In genomic region chr2:25955036-25955435, GRCh38 we compare ENCODE assay signal across 29 cellular contexts. TPM values are rescaled to one million over a fixed set of nuclear protein-coding genes. Genes with fewer than 3 reads are reported as not detected.
DNase-seq lines count a peak whose midpoint lies in the region; ATAC-seq and TF ChIP-seq lines count a peak whose summit lies in the region.
"Had no signal": no experiment of that assay in that cellular context is flagged by ENCODE, and none has a peak within 500 bp of the region (broad histone marks: within the 10 kb centered on the region; RNA-seq: fewer than 3 reads in every experiment).

No MANE protein-coding gene starts in this region.

- H4K20me1 ChIP-seq in Karpas-422 (ENCODE audit: insufficient read depth, low read depth, low read length): no peaks in the 10 kb centered on the region

- H3K4me3 Mint-ChIP-seq in HFFc6 (no peak overlapping the region), WTC11 (no peak overlapping the region), neural crest cell (no peak overlapping the region)
- H3K4me3 Mint-ChIP-seq: activated naive CD4-positive, alpha-beta T cell treated with anti-CD3 and anti-CD28 coated beads, Interleukin-2, amount 10 ng/mL, durations not matched to agents 7 days and 5 days; activated T-helper 17 cell treated with anti-CD3 and anti-CD28 coated beads, Interleukin-2, amount 50 U/mL, for 72 hours; brain; CD4-positive, alpha-beta T cell; naive thymus-derived CD8-positive, alpha-beta T cell; stimulated activated effector memory CD8-positive, alpha-beta T cell treated with anti-CD3 and anti-CD28 coated beads, Interleukin-12 subunit alpha, Interleukin-12 subunit beta, amount 100 ng/mL, for 72 hours had no signal

- DNase-seq in Caki2 (ENCODE audit: low read depth) (peak; percentile 47), HFFc6 (peak; percentile 26), WTC11 (ENCODE audit: low spot score) (no peak), neural crest cell (ENCODE audit: low read depth, low spot score) (no peak), NCI-H510A treated with DMSO at 0.1 percent for 48 hours (lab: John Stamatoyannopoulos, UW) (no peak), Karpas-422 (no peak), NCI-H526 treated with DMSO at 0.1 percent for 48 hours (lab: John Stamatoyannopoulos, UW) (no peak)
- DNase-seq: activated CD4-positive, alpha-beta T cell treated with anti-CD3 and anti-CD28 coated beads for 4 hours; activated naive CD4-positive, alpha-beta T cell treated with anti-CD3 and anti-CD28 coated beads, Interleukin-2, amount 10 ng/mL, durations not matched to agents 7 days and 5 days; CD4-positive, alpha-beta T cell; DMS 273 treated with DMSO at 0.1 percent for 48 hours; KBM-7; MG63; naive thymus-derived CD8-positive, alpha-beta T cell; NCI-H1930; NCI-H2171 treated with DMSO at 0.1 percent for 48 hours; NCI-H524; NK-92 treated with Interleukin-12 subunit alpha and Interleukin-12 subunit beta, amount 100 ng/mL, for 24 hours; nucleus accumbens; Peyer's patch; T-helper 9 cell; transverse colon had no signal

- no peak overlapping the region for H3K4me3 ChIP-seq in Karpas-422 (ENCODE audit: low read length)
- H3K4me3 ChIP-seq: gastroesophageal sphincter, hepatocyte, MG63, Peyer's patch, transverse colon had no signal

- H3K36me3 ChIP-seq in Karpas-422 (ENCODE audit: insufficient read depth, low read length): no peaks in the 10 kb centered on the region
- H3K36me3 ChIP-seq: MG63, Peyer's patch, transverse colon had no signal

- H3K9me3 ChIP-seq in Karpas-422 (ENCODE audit: low read length): no peaks in the 10 kb centered on the region
- H3K9me3 ChIP-seq: gastroesophageal sphincter, MG63, Peyer's patch, transverse colon had no signal

- H3K4me2 ChIP-seq in Karpas-422 (ENCODE audit: low read depth, low read length, poor library complexity, severe bottlenecking): no peak overlapping the region
- H3K4me2 ChIP-seq: hepatocyte had no signal

- no peaks in the 10 kb centered on the region for H3K36me3 Mint-ChIP-seq in HFFc6 (ENCODE audit: low read depth)
- H3K36me3 Mint-ChIP-seq in WTC11: no peaks in the 10 kb centered on the region
- H3K36me3 Mint-ChIP-seq in neural crest cell (ENCODE audit: low read depth): no peaks in the 10 kb centered on the region
- H3K36me3 Mint-ChIP-seq: activated naive CD4-positive, alpha-beta T cell treated with anti-CD3 and anti-CD28 coated beads, Interleukin-2, amount 10 ng/mL, durations not matched to agents 7 days and 5 days; naive thymus-derived CD8-positive, alpha-beta T cell had no signal

- no peaks in the 10 kb centered on the region for H3K9me2 ChIP-seq in Karpas-422 (replicated peaks; ENCODE audit: insufficient read depth, low read length)

- H3K4me1 Mint-ChIP-seq in HFFc6 (ENCODE audit: low read depth) (peaks cover 12% of the 10 kb centered on the region), WTC11 (peaks cover 12% of the 10 kb centered on the region), neural crest cell (peaks cover 8% of the 10 kb centered on the region)
- H3K4me1 Mint-ChIP-seq: activated naive CD4-positive, alpha-beta T cell treated with anti-CD3 and anti-CD28 coated beads, Interleukin-2, amount 10 ng/mL, durations not matched to agents 7 days and 5 days; activated T-helper 17 cell treated with anti-CD3 and anti-CD28 coated beads, Interleukin-2, amount 50 U/mL, for 72 hours; stimulated activated effector memory CD8-positive, alpha-beta T cell treated with anti-CD3 and anti-CD28 coated beads, Interleukin-12 subunit alpha, Interleukin-12 subunit beta, amount 100 ng/mL, for 72 hours had no signal

- TF ChIP-seq CTCF in HFFc6 (IDR thresholded peaks at IDR 0.05): no peak
- no peak for TF ChIP-seq CTCF in WTC11 (IDR thresholded peaks at IDR 0.05)
- TF ChIP-seq CTCF in neural crest cell (conservative IDR thresholded peaks at IDR 0.05): no peak

- in situ Hi-C loops in Caki2 (cut with HindIII; ENCODE audit: low pct_unique_long_range_greater_than_20kb, low sequenced_read_pairs): no loop called here

- H3K9me3 Mint-ChIP-seq in HFFc6 (no peaks in the 10 kb centered on the region), WTC11 (no peaks in the 10 kb centered on the region), neural crest cell (no peaks in the 10 kb centered on the region)
- H3K9me3 Mint-ChIP-seq: activated naive CD4-positive, alpha-beta T cell treated with anti-CD3 and anti-CD28 coated beads, Interleukin-2, amount 10 ng/mL, durations not matched to agents 7 days and 5 days; activated T-helper 17 cell treated with anti-CD3 and anti-CD28 coated beads, Interleukin-2, amount 50 U/mL, for 72 hours; brain; CD4-positive, alpha-beta T cell; naive thymus-derived CD8-positive, alpha-beta T cell; stimulated activated effector memory CD8-positive, alpha-beta T cell treated with anti-CD3 and anti-CD28 coated beads, Interleukin-12 subunit alpha, Interleukin-12 subunit beta, amount 100 ng/mL, for 72 hours had no signal

- H3K27me3 Mint-ChIP-seq in HFFc6 (ENCODE audit: insufficient read depth): peaks cover 1% of the 10 kb centered on the region; the same call in 1 of the 2 replicates
- no peaks in the 10 kb centered on the region for H3K27me3 Mint-ChIP-seq in WTC11 (ENCODE audit: low read depth)
- H3K27me3 Mint-ChIP-seq in neural crest cell (ENCODE audit: low read depth): no peaks in the 10 kb centered on the region
- H3K27me3 Mint-ChIP-seq: activated T-helper 17 cell treated with anti-CD3 and anti-CD28 coated beads, Interleukin-2, amount 50 U/mL, for 72 hours; brain; CD4-positive, alpha-beta T cell; naive thymus-derived CD8-positive, alpha-beta T cell had no signal

- CTCF ChIA-PET in WTC11 (lab: Charles Lee): interaction anchor here (0.9 to 3.2 kb wide), 4 partner anchors 27 to 133 kb away, joined by 3 to 19 read pairs (median 5); partner anchors contain the start of gene KIF3C

- ATAC-seq in WTC11 (no peak), GM18868 (IDR thresholded peaks at IDR 0.05; ENCODE audit: unreplicated experiment) (no peak)
- ATAC-seq: activated T-helper 17 cell treated with anti-CD3 and anti-CD28 coated beads, Interleukin-2, amount 50 U/mL, for 72 hours; gastroesophageal sphincter; naive thymus-derived CD8-positive, alpha-beta T cell had no signal

- H3K9ac ChIP-seq in Karpas-422 (ENCODE audit: low read length): no peak overlapping the region

- no peaks in the 10 kb centered on the region for H3K27me3 ChIP-seq in Karpas-422 (ENCODE audit: low read length)
- H3K27me3 ChIP-seq: gastroesophageal sphincter, hepatocyte, MG63, Peyer's patch, transverse colon had no signal

- no peak overlapping the region for H2AFZ ChIP-seq in Karpas-422 (ENCODE audit: low read length)
- H2AFZ ChIP-seq: hepatocyte had no signal

- H3K27ac ChIP-seq in Karpas-422 (ENCODE audit: low read length): no peak overlapping the region
- H3K27ac ChIP-seq: gastroesophageal sphincter, hepatocyte, Peyer's patch, transverse colon, VCaP had no signal

- no peaks in the 10 kb centered on the region for H3K4me1 ChIP-seq in Karpas-422 (ENCODE audit: low read length)
- H3K4me1 ChIP-seq: Peyer's patch, transverse colon had no signal

- H3K27ac Mint-ChIP-seq in HFFc6 (no peak overlapping the region), WTC11 (peak overlapping the region; percentile 82; the same call in 1 of the 2 replicates), neural crest cell (ENCODE audit: unreplicated experiment) (peak overlapping the region; percentile 97)
- H3K27ac Mint-ChIP-seq: activated naive CD4-positive, alpha-beta T cell treated with anti-CD3 and anti-CD28 coated beads, Interleukin-2, amount 10 ng/mL, durations not matched to agents 7 days and 5 days; activated T-helper 17 cell treated with anti-CD3 and anti-CD28 coated beads, Interleukin-2, amount 50 U/mL, for 72 hours; CD4-positive, alpha-beta T cell; naive thymus-derived CD8-positive, alpha-beta T cell; stimulated activated effector memory CD8-positive, alpha-beta T cell treated with anti-CD3 and anti-CD28 coated beads, Interleukin-12 subunit alpha, Interleukin-12 subunit beta, amount 100 ng/mL, for 72 hours had no signal

- POLR2A ChIA-PET in WTC11 (lab: Charles Lee): no interaction called here

- no peaks in the 10 kb centered on the region for H3K79me2 ChIP-seq in Karpas-422 (ENCODE audit: low read length)
- H3K79me2 ChIP-seq: hepatocyte had no signal

TF ChIP-seq in WTC11, 78 proteins besides CTCF, POLR2A, EP300 and RAD21 (continues in another document):
- TF ChIP-seq ZNF138 (CRISPR knock-in tag; conservative IDR thresholded peaks at IDR 0.05): no peak
- TF ChIP-seq E2F1 (CRISPR knock-in tag; IDR thresholded peaks at IDR 0.05): no peak
- TF ChIP-seq STAT6 (CRISPR knock-in tag; conservative IDR thresholded peaks at IDR 0.05; ENCODE audit: low read depth): no peak
- no peak for TF ChIP-seq NR1H2 (CRISPR knock-in tag; IDR thresholded peaks at IDR 0.05)

RNA-seq across cellular contexts. Expression of gene KIF3C, which starts 27.3 kb away (rescaled TPM):
- total RNA-seq in Caki2 (2014; rRNA removed; shearing (Covaris generic); ENCODE audit: low replicate concordance): 10.7 and 15.7 TPM in 2 replicates
- total RNA-seq in HFFc6 (2021; fragmentation: NEBNext Ultra II Directional; extraction: Animal tissue kit (Norgen Biotek cat#: 25700)): 10 to 100 TPM; 18.0 to 21.1 (median 19.7) TPM
- total RNA-seq in WTC11 (2021) (48.1 to 60.1 TPM (median 55.8 TPM) in 3 replicates), neural crest cell (50.9 and 56.2 TPM in 2 replicates)
- total RNA-seq in Karpas-422 (2014; rRNA removed; shearing (Covaris generic); ENCODE audit: low replicate concordance): 0.90 and 1.2 TPM in 2 replicates

Comparison
In these comparisons a context has a peak if more than half of its experiments do, and no peak if none do; other contexts are left out.
1. DNase-seq: peak in Caki2 (single experiment) and HFFc6 (single experiment); none in WTC11 (single experiment), neural crest cell (single experiment), NCI-H510A treated with DMSO at 0.1 percent for 48 hours (single experiment), Karpas-422 (single experiment) and NCI-H526 treated with DMSO at 0.1 percent for 48 hours (single experiment).